In genomic region chr7:36245900-36246299, GRCh38 we compare ENCODE assay signal across 18 cellular contexts.
"Had no signal": no experiment of that assay in that cellular context is flagged by ENCODE, and none has a peak within 500 bp of the region (broad histone marks: within the 10 kb centered on the region; RNA-seq: fewer than 3 reads in every experiment).

No MANE protein-coding gene starts in this region.

- ATAC-seq: activated T-cell treated with anti-CD3 and anti-CD28 coated beads, Interleukin-2, amount 50 U/mL, for 72 hours; stimulated activated naive CD8-positive, alpha-beta T cell treated with anti-CD3 and anti-CD28 coated beads, Interleukin-15, amount 100 ng/mL, for 72 hours had no signal

- H3K4me3 ChIP-seq: esophagus squamous epithelium, skin epidermis, upper lobe of left lung had no signal

- H3K9me3 ChIP-seq: esophagus squamous epithelium, upper lobe of left lung had no signal

- H3K4me1 ChIP-seq: upper lobe of left lung had no signal

- H3K27ac ChIP-seq: skin epidermis, VCaP had no signal

- DNase-seq: activated CD4-positive, alpha-beta T cell treated with anti-CD3 and anti-CD28 coated beads, Interleukin-2, amount 50 U/mL, for 1 hour; activated CD4-positive, CD25-positive, alpha-beta regulatory T cell treated with anti-CD3 and anti-CD28 coated beads, Interleukin-2, amount 50 U/mL, for 72 hours; activated CD8-positive, alpha-beta memory T cell treated with anti-CD3 and anti-CD28 coated beads for 24 hours; activated CD8-positive, alpha-beta memory T cell treated with anti-CD3 and anti-CD28 coated beads, Interleukin-2, amount 50 U/mL, for 48 hours; activated effector memory CD4-positive, alpha-beta T cell treated with anti-CD3 and anti-CD28 coated beads, Interleukin-2, amount 50 U/mL, for 16 hours; activated T-cell treated with anti-CD3 and anti-CD28 coated beads, Interleukin-2, amount 50 U/mL, for 72 hours; effector CD8-positive, alpha-beta T cell; esophagus squamous epithelium; hippocampal formation; left cardiac atrium; mammary epithelial cell; nephron progenitor cell; stimulated activated naive CD8-positive, alpha-beta T cell treated with anti-CD3 and anti-CD28 coated beads, Interleukin-15, amount 100 ng/mL, for 72 hours; SW 1271; T-helper 2 cell had no signal

- H3K27me3 ChIP-seq: esophagus squamous epithelium, upper lobe of left lung had no signal
